ENCODE assay signal across 4 cellular contexts in the genomic region with DNA sequence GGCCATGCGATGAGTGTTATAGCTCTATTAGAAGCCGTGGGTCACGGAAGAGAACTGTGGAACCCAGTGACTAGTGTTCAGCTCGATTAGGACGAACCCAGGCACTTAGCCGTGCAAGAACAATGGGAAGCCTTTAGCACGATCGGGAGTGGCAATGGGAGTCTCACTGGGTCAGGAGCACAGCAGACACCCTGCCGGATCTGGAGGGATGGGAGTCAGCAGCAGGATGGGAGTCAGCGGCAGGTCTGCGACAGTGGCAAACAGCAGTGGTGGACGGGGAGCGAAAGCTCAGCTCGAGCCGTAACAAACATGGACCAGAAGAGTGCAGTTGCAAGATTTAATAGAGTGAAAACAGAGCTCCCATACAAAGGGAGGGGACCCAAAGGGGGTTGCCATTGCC. TPM values are rescaled to one million over a fixed set of nuclear protein-coding genes. Genes with fewer than 3 reads are reported as not detected.
"Had no signal": no experiment of that assay in that cellular context is flagged by ENCODE, and none has a peak within 500 bp of the region (broad histone marks: within the 10 kb centered on the region; RNA-seq: fewer than 3 reads in every experiment).

No MANE protein-coding gene starts in this region.

RNA-seq across cellular contexts. Expression of a gene that starts 10.3 kb away (rescaled TPM):
- total RNA-seq: ascending aorta, bronchial epithelial cell, K562, Right ventricle myocardium inferior had no signal
- polyA plus RNA-seq: K562 had no signal

RNA-seq across cellular contexts. Expression of a gene that starts 22.2 kb away (rescaled TPM):
- total RNA-seq: ascending aorta had no signal
